9 cellular contexts compared by ENCODE assay signal in genomic region chr7:148856035-148856881, GRCh38. TPM values are rescaled to one million over a fixed set of nuclear protein-coding genes. Genes with fewer than 3 reads are reported as not detected.
DNase-seq lines count a peak whose midpoint lies in the region; ATAC-seq and TF ChIP-seq lines count a peak whose summit lies in the region.
"Had no signal": no experiment of that assay in that cellular context is flagged by ENCODE, and none has a peak within 500 bp of the region (broad histone marks: within the 10 kb centered on the region; RNA-seq: fewer than 3 reads in every experiment).

No MANE protein-coding gene starts in this region.

- ATAC-seq in GM19035 (IDR thresholded peaks at IDR 0.05; ENCODE audit: unreplicated experiment) (peak; percentile 72), HG03521 (IDR thresholded peaks at IDR 0.05; ENCODE audit: unreplicated experiment) (peak; percentile 64), natural killer cell (peak; percentile 74 to 81 (median 75))
- ATAC-seq in activated CD4-positive, CD25-positive, alpha-beta regulatory T cell treated with anti-CD3 and anti-CD28 coated beads, Interleukin-2, amount 50 U/mL, for 24 hours: peak; percentile 61 to 68

- no peak overlapping the region for H2AK5ac ChIP-seq in neuronal stem cell (ENCODE audit: low read depth, low read length)

- H3K4me3 ChIP-seq in neuronal stem cell (ENCODE audit: low read length in 2 of 2): no peak overlapping the region
- H3K4me3 ChIP-seq: SJSA1 had no signal

- H3K9me3 Mint-ChIP-seq in CD14-positive monocyte: no peaks in the 10 kb centered on the region
- no peaks in the 10 kb centered on the region for H3K9me3 Mint-ChIP-seq in natural killer cell

- H2BK120ac ChIP-seq in neuronal stem cell (ENCODE audit: low read depth, low read length): no peak overlapping the region

- no peaks in the 10 kb centered on the region for H3K27me3 ChIP-seq in neuronal stem cell (ENCODE audit: control insufficient read depth in 3 of 3, insufficient read depth in 3 of 3, low read depth in 1 of 3, low read length in 3 of 3)
- H3K27me3 ChIP-seq: SJSA1 had no signal

- no peaks in the 10 kb centered on the region for H3K36me3 Mint-ChIP-seq in CD14-positive monocyte
- no peaks in the 10 kb centered on the region for H3K36me3 Mint-ChIP-seq in natural killer cell

- peaks cover 0 to 16% of the 10 kb centered on the region in 2 donors for H3K36me3 ChIP-seq in neuronal stem cell (replicated peaks in 1 of 2; ENCODE audit: control insufficient read depth in 2 of 2, insufficient read depth in 2 of 2, low read length in 2 of 2)
- H3K36me3 ChIP-seq: SJSA1 had no signal

- no peak overlapping the region for H3K4ac ChIP-seq in neuronal stem cell (ENCODE audit: low read length)

- H3K27me3 Mint-ChIP-seq in CD14-positive monocyte (ENCODE audit: low read depth in 3 of 3) (no peaks in the 10 kb centered on the region), natural killer cell (ENCODE audit: low read depth in 2 of 2) (no peaks in the 10 kb centered on the region)

- H3K9ac ChIP-seq in neuronal stem cell (ENCODE audit: low read depth, low read length, poor library complexity): no peak overlapping the region

- no peak overlapping the region for H2AFZ ChIP-seq in neuronal stem cell (ENCODE audit: low read length)

- no peak overlapping the region for H3K27ac ChIP-seq in neuronal stem cell (replicated peaks; ENCODE audit: low read length)
- H3K27ac ChIP-seq: SJSA1 had no signal

- no peak for DNase-seq in CD14-positive monocyte (ENCODE audit: low spot score)
- DNase-seq in dermis microvascular lymphatic vessel endothelial cell (ENCODE audit: low read depth in 2 of 2): peak; percentile 28 to 50
- no peak for DNase-seq in natural killer cell
- DNase-seq in NCI-H510A (lab: John Stamatoyannopoulos, UW): no peak
- no peak for DNase-seq in neuronal stem cell (ENCODE audit: low spot score)

- no peak overlapping the region for H3K14ac ChIP-seq in neuronal stem cell (ENCODE audit: low read length)

- intact Hi-C loops in CD14-positive monocyte (cut with micrococcal nuclease): loop anchor here in 1 of 2 donors (10.0 kb wide), 1 partner anchor 109 kb away; no protein-coding TSS in a partner anchor
- intact Hi-C loops in natural killer cell (cut with micrococcal nuclease): loop anchor here (1.0 to 2.0 kb wide), 2 partner anchors 85 to 107 kb away; no protein-coding TSS in a partner anchor

- H2BK15ac ChIP-seq in neuronal stem cell (ENCODE audit: low read length): no peak overlapping the region

- H3K4me1 Mint-ChIP-seq in CD14-positive monocyte: peaks cover 14% of the 10 kb centered on the region
- H3K4me1 Mint-ChIP-seq in natural killer cell: peaks cover 26 to 28% of the 10 kb centered on the region in 2 donors

- peaks cover 17% of the 10 kb centered on the region for H3K79me1 ChIP-seq in neuronal stem cell (ENCODE audit: low read depth, low read length)

- no peak overlapping the region for H4K91ac ChIP-seq in neuronal stem cell (ENCODE audit: low read depth, low read length, poor library complexity)

- no peak overlapping the region for H4K8ac ChIP-seq in neuronal stem cell (ENCODE audit: low read depth, low read length)

- WGBS in neuronal stem cell (ENCODE audit: extremely low coverage in 2 of 2, insufficient read length in 2 of 2, insufficient replicate concordance in 1 of 2), 2 donors: no CpG with 5 or more reads among the region's 6 CpGs

- peaks cover 0 to 6% of the 10 kb centered on the region in 2 donors for H3K4me1 ChIP-seq in neuronal stem cell (ENCODE audit: control insufficient read depth in 2 of 2, insufficient read depth in 1 of 2, low read depth in 1 of 2, low read length in 2 of 2)
- H3K4me1 ChIP-seq: SJSA1 had no signal

- H3K27ac Mint-ChIP-seq in CD14-positive monocyte: peak overlapping the region in 2 of 7 donors; percentile 44 to 74
- H3K27ac Mint-ChIP-seq in natural killer cell: peak overlapping the region; percentile 6 to 74

- H3K4me2 ChIP-seq in neuronal stem cell (ENCODE audit: insufficient read depth, low read length, poor library complexity, severe bottlenecking): no peak overlapping the region

- H3K4me3 Mint-ChIP-seq in CD14-positive monocyte: no peak overlapping the region
- peak overlapping the region; percentile 54 for H3K4me3 Mint-ChIP-seq in natural killer cell

- H2BK5ac ChIP-seq in neuronal stem cell (ENCODE audit: low read length): no peak overlapping the region

- no peak overlapping the region for H3K18ac ChIP-seq in neuronal stem cell (ENCODE audit: low read length)

- H3K23ac ChIP-seq in neuronal stem cell (ENCODE audit: low read depth, low read length, poor library complexity): no peak overlapping the region

- no peaks in the 10 kb centered on the region for H3K9me3 ChIP-seq in neuronal stem cell (replicated peaks in 1 of 2; ENCODE audit: control insufficient read depth in 2 of 2, insufficient read depth in 1 of 2, low read depth in 1 of 2, low read length in 2 of 2)
- H3K9me3 ChIP-seq: SJSA1 had no signal

- TF ChIP-seq CTCF in CD14-positive monocyte (IDR thresholded peaks at IDR 0.05): peak; percentile 84
- TF ChIP-seq CTCF in natural killer cell (IDR thresholded peaks at IDR 0.05): peak; percentile 75

- H2BK12ac ChIP-seq in neuronal stem cell (ENCODE audit: low read length): no peak overlapping the region

RNA-seq across cellular contexts. Expression of gene EZH2, which starts 27.8 kb away (rescaled TPM):
- 1 to 10 TPM; 1.3 to 1.6 TPM for polyA plus RNA-seq in CD14-positive monocyte
- total RNA-seq in dermis microvascular lymphatic vessel endothelial cell: 8.5 and 11.8 TPM in 2 replicates
- total RNA-seq in natural killer cell: 10 to 100 TPM; 33.4 to 42.7 (median 35.8) TPM
- polyA plus RNA-seq in neuronal stem cell (2013, experiment 1 of 2): 65.4 TPM
- polyA plus RNA-seq in neuronal stem cell (2013, experiment 2 of 2): 66.8 TPM

Comparison
In these comparisons a context has a peak if more than half of its experiments do, and no peak if none do; other contexts are left out.
1. DNase-seq: peak in dermis microvascular lymphatic vessel endothelial cell (2 of 2); none in CD14-positive monocyte (single experiment), natural killer cell (single experiment), NCI-H510A (single experiment) and neuronal stem cell (single experiment).
2. Peak in every context shown above with its lines, with median percentiles within 50 percentile points of each other: ATAC-seq.